9 cellular contexts compared by ENCODE assay signal in genomic region chr5:51378778-51379652, GRCh38. TPM values are rescaled to one million over a fixed set of nuclear protein-coding genes. Genes with fewer than 3 reads are reported as not detected.
A peak's percentile ranks its signal among the peaks of the same experiment; 100 is the strongest.
DNase-seq lines count a peak whose midpoint lies in the region; ATAC-seq, FAIRE-seq and TF ChIP-seq lines count a peak whose summit lies in the region.
"Had no signal": no experiment of that assay in that cellular context is flagged by ENCODE, and none has a peak within 500 bp of the region (broad histone marks: within the 10 kb centered on the region; RNA-seq: fewer than 3 reads in every experiment).

No MANE protein-coding gene starts in this region.

- peaks cover 14% of the 10 kb centered on the region for H3K4me1 ChIP-seq in testis
- no peaks in the 10 kb centered on the region for H3K4me1 ChIP-seq in naive thymus-derived CD4-positive, alpha-beta T cell (ENCODE audit: control insufficient read depth in 2 of 2, insufficient read depth in 2 of 2, low read length in 2 of 2)

- no peak overlapping the region for H3K27ac ChIP-seq in testis
- H3K27ac ChIP-seq in naive thymus-derived CD4-positive, alpha-beta T cell (ENCODE audit: low read depth, low read length): no peak overlapping the region

- H3K9me3 ChIP-seq in testis: no peaks in the 10 kb centered on the region
- no peaks in the 10 kb centered on the region for H3K9me3 ChIP-seq in naive thymus-derived CD4-positive, alpha-beta T cell (ENCODE audit: control insufficient read depth in 2 of 3, low read length in 3 of 3)

- no peak for TF ChIP-seq CTCF in testis (IDR thresholded peaks at IDR 0.05)

- CTCF ChIA-PET in naive thymus-derived CD4-positive, alpha-beta T cell (lab: Charles Lee): no interaction called here

- no peaks in the 10 kb centered on the region for H3K27me3 ChIP-seq in testis
- peaks cover 0 to 26% of the 10 kb centered on the region in 2 donors for H3K27me3 ChIP-seq in naive thymus-derived CD4-positive, alpha-beta T cell (ENCODE audit: control insufficient read depth in 2 of 2, insufficient read depth in 2 of 2, low read length in 2 of 2)

- H3K4me3 Mint-ChIP-seq in naive thymus-derived CD4-positive, alpha-beta T cell: peak overlapping the region in 3 of 10 donors; percentile 14 to 42 (median 33)
- H3K4me3 Mint-ChIP-seq: activated naive CD8-positive, alpha-beta T cell had no signal

- H3K4me1 Mint-ChIP-seq in naive thymus-derived CD4-positive, alpha-beta T cell: peaks cover 4 to 24% (median 11%) of the 10 kb centered on the region in 7 donors

- no peaks in the 10 kb centered on the region for H3K36me3 ChIP-seq in testis (ENCODE audit: low read depth, missing control alignments)
- no peaks in the 10 kb centered on the region for H3K36me3 ChIP-seq in naive thymus-derived CD4-positive, alpha-beta T cell (ENCODE audit: control insufficient read depth in 2 of 3, insufficient read depth in 3 of 3, low read length in 3 of 3)

- TF ChIP-seq POLR2A in testis (IDR thresholded peaks at IDR 0.05): no peak

- no peak overlapping the region for H3K4me3 ChIP-seq in testis
- H3K4me3 ChIP-seq in naive thymus-derived CD4-positive, alpha-beta T cell (ENCODE audit: low read length): no peak overlapping the region

- peak; percentile 34 for ATAC-seq in SK-N-SH treated with all-trans-retinoic acid at 6 μM for 48 hours
- ATAC-seq in HG03095 (IDR thresholded peaks at IDR 0.05; ENCODE audit: unreplicated experiment): no peak
- no peak for ATAC-seq in GM18502 (IDR thresholded peaks at IDR 0.05; ENCODE audit: poor library complexity, unreplicated experiment)
- no peak for ATAC-seq in naive thymus-derived CD4-positive, alpha-beta T cell

- no peak for DNase-seq in HTR-8/SVneo (ENCODE audit: insufficient read length, low spot score)
- DNase-seq in islet precursor cell: peak; percentile 88
- peak; percentile 56 for DNase-seq in testis
- no peak for DNase-seq in naive thymus-derived CD4-positive, alpha-beta T cell
- DNase-seq: NCI-H1436 had no signal

- FAIRE-seq in HTR-8/SVneo (lab: Jason Lieb, UNC): peak; percentile 36

- peaks cover 0 to 44% (median 11%) of the 10 kb centered on the region in 11 donors for H3K9me3 Mint-ChIP-seq in naive thymus-derived CD4-positive, alpha-beta T cell

- H3K36me3 Mint-ChIP-seq in naive thymus-derived CD4-positive, alpha-beta T cell: peaks cover 0 to 6% (median 0%) of the 10 kb centered on the region in 5 donors
- H3K36me3 Mint-ChIP-seq: activated naive CD8-positive, alpha-beta T cell had no signal

- 1% methylated on average over 28 to 32 of the region's 32 CpGs for WGBS in testis, 2 donors

- intact Hi-C loops in testis (cut with DNase I; ENCODE audit: low total_unique reads): no loop called here
- intact Hi-C loops in naive thymus-derived CD4-positive, alpha-beta T cell (cut with micrococcal nuclease): loop anchor here in 1 of 2 donors (2.0 kb wide), 1 partner anchor 20 kb away; no protein-coding TSS in a partner anchor

- H3K27ac Mint-ChIP-seq in naive thymus-derived CD4-positive, alpha-beta T cell: peak overlapping the region in 1 of 9 donors; percentile 52
- H3K27ac Mint-ChIP-seq: activated naive CD8-positive, alpha-beta T cell had no signal

- peaks cover 75 to 89% (median 88%) of the 10 kb centered on the region in 5 donors for H3K27me3 Mint-ChIP-seq in naive thymus-derived CD4-positive, alpha-beta T cell

- POLR2A ChIA-PET in naive thymus-derived CD4-positive, alpha-beta T cell (lab: Charles Lee): no interaction called here

TF ChIP-seq in SK-N-SH treated with all-trans-retinoic acid at 6 μM for 48 hours, 23 proteins besides CTCF, POLR2A, EP300 and RAD21:
- no peak for TF ChIP-seq ISL1 (CRISPR knock-in tag; IDR thresholded peaks at IDR 0.05)
- TF ChIP-seq PATZ1 (CRISPR knock-in tag; IDR thresholded peaks at IDR 0.05; ENCODE audit: borderline replicate concordance): no peak
- TF ChIP-seq, protein P1, sequence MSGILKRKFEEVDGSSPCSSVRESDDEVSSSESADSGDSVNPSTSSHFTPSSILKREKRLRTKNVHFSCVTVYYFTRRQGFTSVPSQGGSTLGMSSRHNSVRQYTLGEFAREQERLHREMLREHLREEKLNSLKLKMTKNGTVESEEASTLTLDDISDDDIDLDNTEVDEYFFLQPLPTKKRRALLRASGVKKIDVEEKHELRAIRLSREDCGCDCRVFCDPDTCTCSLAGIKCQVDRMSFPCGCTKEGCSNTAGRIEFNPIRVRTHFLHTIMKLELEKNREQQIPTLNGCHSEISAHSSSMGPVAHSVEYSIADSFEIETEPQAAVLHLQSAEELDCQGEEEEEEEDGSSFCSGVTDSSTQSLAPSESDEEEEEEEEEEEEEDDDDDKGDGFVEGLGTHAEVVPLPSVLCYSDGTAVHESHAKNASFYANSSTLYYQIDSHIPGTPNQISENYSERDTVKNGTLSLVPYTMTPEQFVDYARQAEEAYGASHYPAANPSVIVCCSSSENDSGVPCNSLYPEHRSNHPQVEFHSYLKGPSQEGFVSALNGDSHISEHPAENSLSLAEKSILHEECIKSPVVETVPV (CRISPR knock-in tag; IDR thresholded peaks at IDR 0.05): no peak
- TF ChIP-seq ZC3H10 (CRISPR knock-in tag; IDR thresholded peaks at IDR 0.05): no peak
- no peak for TF ChIP-seq TSHZ2 (CRISPR knock-in tag; IDR thresholded peaks at IDR 0.05)
- no peak for TF ChIP-seq ZFP3 (CRISPR knock-in tag; IDR thresholded peaks at IDR 0.05)
- TF ChIP-seq CREB5 (CRISPR knock-in tag; IDR thresholded peaks at IDR 0.05; ENCODE audit: low read depth): no peak
- TF ChIP-seq ZNF8 (CRISPR knock-in tag; IDR thresholded peaks at IDR 0.05): no peak
- TF ChIP-seq PPARA (CRISPR knock-in tag; IDR thresholded peaks at IDR 0.05; ENCODE audit: borderline replicate concordance): no peak
- TF ChIP-seq ZNF70 (CRISPR knock-in tag; IDR thresholded peaks at IDR 0.05): no peak
- no peak for TF ChIP-seq ESRRG (CRISPR knock-in tag; IDR thresholded peaks at IDR 0.05)
- TF ChIP-seq OSR1 (CRISPR knock-in tag; IDR thresholded peaks at IDR 0.05): no peak
- no peak for TF ChIP-seq ZNF565 (CRISPR knock-in tag; conservative IDR thresholded peaks at IDR 0.05; ENCODE audit: low read depth)
- no peak for TF ChIP-seq RARB (CRISPR knock-in tag; IDR thresholded peaks at IDR 0.05)
- TF ChIP-seq BACH2 (CRISPR knock-in tag; IDR thresholded peaks at IDR 0.05; ENCODE audit: borderline replicate concordance): no peak
- no peak for TF ChIP-seq ZFP30 (CRISPR knock-in tag; IDR thresholded peaks at IDR 0.05)
- no peak for TF ChIP-seq SNAI2 (CRISPR knock-in tag; IDR thresholded peaks at IDR 0.05)

RNA-seq across cellular contexts. Expression of gene ISL1, which starts 4.2 kb away (rescaled TPM):
- 1 to 10 TPM; 4.5 to 5.4 TPM for total RNA-seq in testis
- 2.4 TPM for polyA plus RNA-seq in testis (ENCODE audit: insufficient read depth, low read depth, low replicate concordance)
- not detected for total RNA-seq in naive thymus-derived CD4-positive, alpha-beta T cell
- polyA plus RNA-seq in naive thymus-derived CD4-positive, alpha-beta T cell: not detected

Comparison
In these comparisons a context has a peak if more than half of its experiments do, and no peak if none do; other contexts are left out.
1. DNase-seq: peak in islet precursor cell (single experiment) and testis (single experiment); none in HTR-8/SVneo (single experiment) and naive thymus-derived CD4-positive, alpha-beta T cell (0 of 9).
2. RNA of gene ISL1, which starts 4.2 kb away (total RNA-seq): 4.5 to 5.4 TPM in testis; not detected in naive thymus-derived CD4-positive, alpha-beta T cell; every median in the first group is over 4 times any median in the second.